In the genomic region with DNA sequence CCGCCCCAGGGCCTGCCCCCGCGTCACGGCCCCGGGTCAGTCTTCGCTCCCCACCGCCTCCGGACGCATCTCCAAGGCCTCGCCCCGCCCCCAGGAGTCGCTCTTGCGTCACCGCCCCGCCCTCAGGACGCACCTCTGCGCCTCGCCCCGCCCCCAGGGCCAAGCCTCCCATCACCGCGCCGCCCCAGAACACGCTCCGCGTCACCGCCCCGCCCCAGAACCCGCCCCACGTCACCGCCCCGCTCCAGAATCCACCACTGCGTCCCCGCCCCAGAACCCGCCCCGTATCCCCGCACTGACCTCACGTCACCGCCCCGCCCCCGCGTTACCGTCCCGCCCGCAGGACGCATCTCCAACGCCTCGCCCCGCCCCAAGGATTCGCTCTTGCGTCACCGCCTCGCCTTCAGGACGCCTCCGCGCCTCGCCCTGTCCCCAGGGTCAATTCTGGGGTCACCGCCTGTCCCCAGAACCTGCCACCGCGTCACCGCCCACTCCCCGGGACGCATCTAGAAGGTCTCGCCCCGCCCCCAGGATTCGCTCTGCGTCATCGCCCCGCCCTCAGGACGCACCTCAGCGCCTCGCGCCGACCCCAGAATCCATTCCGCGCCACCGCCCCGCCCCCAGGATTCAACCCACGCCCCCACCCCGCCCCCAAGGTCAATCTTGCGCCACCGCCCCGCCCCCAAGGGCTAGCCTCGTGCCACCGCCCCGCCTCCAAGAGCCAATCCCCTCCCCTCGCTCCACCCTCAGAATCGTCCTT, we compare ENCODE assay signal across 8 cellular contexts. TPM values are rescaled to one million over a fixed set of nuclear protein-coding genes. Genes with fewer than 3 reads are reported as not detected.
A peak's percentile ranks its signal among the peaks of the same experiment; 100 is the strongest.
DNase-seq lines count a peak whose midpoint lies in the region; ATAC-seq and TF ChIP-seq lines count a peak whose summit lies in the region.

No MANE protein-coding gene starts in this region.

- H3K27ac Mint-ChIP-seq in activated naive CD8-positive, alpha-beta T cell treated with anti-CD3 and anti-CD28 coated beads, Interleukin-2, amount 10 ng/mL, durations not matched to agents 7 days and 5 days: peak overlapping the region; percentile 100

- H3K27me3 ChIP-seq in ovary: no peaks in the 10 kb centered on the region
- H3K27me3 ChIP-seq in thymus (ENCODE audit: control insufficient read depth, insufficient read depth): no peaks in the 10 kb centered on the region

- peak; percentile 54 for ATAC-seq in HG02642 (IDR thresholded peaks at IDR 0.05; ENCODE audit: poor library complexity, unreplicated experiment)
- ATAC-seq in activated naive CD8-positive, alpha-beta T cell treated with anti-CD3 and anti-CD28 coated beads, Interleukin-2, amount 10 ng/mL, durations not matched to agents 7 days and 5 days (ENCODE audit: low read depth): peak; percentile 47

- peaks cover 4% of the 10 kb centered on the region for H3K4me1 ChIP-seq in ovary (ENCODE audit: insufficient read depth)
- peaks cover 14% of the 10 kb centered on the region for H3K4me1 ChIP-seq in thymus (ENCODE audit: control insufficient read depth, insufficient read depth, low read length)

- no peak for TF ChIP-seq CTCF in ovary (IDR thresholded peaks at IDR 0.05)

- intact Hi-C loops in head of caudate nucleus (cut with DNase I) (loop anchor here (2.0 kb wide), 1 partner anchor 92 kb away; a partner anchor contains a TSS), ovary (cut with DNase I) (loop anchor here in 1 of 4 donors (5.0 kb wide), 2 partner anchors 158 to 653 kb away; a partner anchor contains a TSS)

- TF ChIP-seq EP300 in ovary (IDR thresholded peaks at IDR 0.05): peak; percentile 88

- POLR2A ChIA-PET in activated naive CD8-positive, alpha-beta T cell treated with anti-CD3 and anti-CD28 coated beads, Interleukin-2, amount 10 ng/mL, durations not matched to agents 7 days and 5 days (lab: Charles Lee): interaction anchor here (3.2 kb wide), 1 partner anchor 55 kb away, joined by 13 read pairs; no protein-coding TSS in a partner anchor

- 1 to 3% (median 2%) methylated on average over 38 to 86 of the region's 87 CpGs for WGBS in ovary, 3 donors
- WGBS in thymus: 2% methylated on average over 86 of the region's 87 CpGs

- peak overlapping the region; percentile 97 for H3K27ac ChIP-seq in ovary
- H3K27ac ChIP-seq in thymus (ENCODE audit: low read depth): peak overlapping the region; percentile 99

- DNase-seq in NCI-H1105 treated with DMSO at 0.1 percent for 48 hours (lab: John Stamatoyannopoulos, UW) (peak; percentile 96), SKM-1 treated with dmso at 0.1 percent for 144 hours (lab: John Stamatoyannopoulos, UW; ENCODE audit: unreplicated experiment) (peak; percentile 96), head of caudate nucleus (peak; percentile 99 to 100 (median 100)), ovary (peak; percentile 100)
- peak; percentile 99 for DNase-seq in activated naive CD8-positive, alpha-beta T cell treated with anti-CD3 and anti-CD28 coated beads, Interleukin-2, amount 10 ng/mL, durations not matched to agents 7 days and 5 days

- H3K9me3 Mint-ChIP-seq in activated naive CD8-positive, alpha-beta T cell treated with anti-CD3 and anti-CD28 coated beads, Interleukin-2, amount 10 ng/mL, durations not matched to agents 7 days and 5 days: no peaks in the 10 kb centered on the region

- peak overlapping the region; percentile 93 for H3K4me3 Mint-ChIP-seq in activated naive CD8-positive, alpha-beta T cell treated with anti-CD3 and anti-CD28 coated beads, Interleukin-2, amount 10 ng/mL, durations not matched to agents 7 days and 5 days

- H3K27me3 Mint-ChIP-seq in activated naive CD8-positive, alpha-beta T cell treated with anti-CD3 and anti-CD28 coated beads, Interleukin-2, amount 10 ng/mL, durations not matched to agents 7 days and 5 days: no peaks in the 10 kb centered on the region

- TF ChIP-seq POLR2A in ovary (IDR thresholded peaks at IDR 0.05): no peak

- peak overlapping the region; percentile 81; the same call in 1 of the 2 replicates for H3K4me3 ChIP-seq in GM08714 (ENCODE audit: low read length)
- H3K4me3 ChIP-seq in ovary: peak overlapping the region; percentile 77
- peak overlapping the region; percentile 83 for H3K4me3 ChIP-seq in thymus (ENCODE audit: low read length)

- H3K4me1 Mint-ChIP-seq in activated naive CD8-positive, alpha-beta T cell treated with anti-CD3 and anti-CD28 coated beads, Interleukin-2, amount 10 ng/mL, durations not matched to agents 7 days and 5 days: peaks cover 37% of the 10 kb centered on the region

- H3K36me3 Mint-ChIP-seq in activated naive CD8-positive, alpha-beta T cell treated with anti-CD3 and anti-CD28 coated beads, Interleukin-2, amount 10 ng/mL, durations not matched to agents 7 days and 5 days: no peaks in the 10 kb centered on the region

- H3K9me3 ChIP-seq in ovary: no peaks in the 10 kb centered on the region
- H3K9me3 ChIP-seq in thymus (ENCODE audit: control insufficient read depth): no peaks in the 10 kb centered on the region

- no peaks in the 10 kb centered on the region for H3K36me3 ChIP-seq in ovary
- no peaks in the 10 kb centered on the region for H3K36me3 ChIP-seq in thymus (ENCODE audit: control insufficient read depth, insufficient read depth)

RNA-seq across cellular contexts. Expression of a gene that starts 0.4 kb away (rescaled TPM):
- total RNA-seq in activated naive CD8-positive, alpha-beta T cell treated with anti-CD3 and anti-CD28 coated beads, Interleukin-2, amount 10 ng/mL, durations not matched to agents 7 days and 5 days: 10 to 100 TPM in 1 of 2 experiments, 1 to 10 TPM in 1; 9.6 to 13.7 TPM
- total RNA-seq in ovary: 10 to 100 TPM; 13.4 to 62.0 (median 44.4) TPM
- polyA plus RNA-seq in ovary (10 to 100 TPM; 21.1 to 33.5 TPM), thymus (27.4 TPM)

RNA-seq across cellular contexts. Expression of a gene that starts 2.2 kb away (rescaled TPM):
- 10 to 100 TPM; 15.7 to 18.9 TPM for total RNA-seq in activated naive CD8-positive, alpha-beta T cell treated with anti-CD3 and anti-CD28 coated beads, Interleukin-2, amount 10 ng/mL, durations not matched to agents 7 days and 5 days
- total RNA-seq in ovary: 10 to 100 TPM; 12.3 to 33.3 (median 17.9) TPM
- 1 to 10 TPM; 4.7 to 10.0 TPM for polyA plus RNA-seq in ovary
- 8.4 TPM for polyA plus RNA-seq in thymus

RNA-seq across cellular contexts. Expression of a gene that starts 48.6 kb away (rescaled TPM):
- total RNA-seq in activated naive CD8-positive, alpha-beta T cell treated with anti-CD3 and anti-CD28 coated beads, Interleukin-2, amount 10 ng/mL, durations not matched to agents 7 days and 5 days: not detected
- total RNA-seq in ovary: under 1 TPM in 3 of 7 donors, not detected in 4; 0.33 to 0.46 (median 0.36) TPM
- polyA plus RNA-seq in ovary (not detected), thymus (0.16 TPM)

Comparison
In these comparisons a context has a peak if more than half of its experiments do, and no peak if none do; other contexts are left out.
1. Peak in every context shown above with its lines: DNase-seq, ATAC-seq, H3K4me3 ChIP-seq and H3K27ac ChIP-seq.